In genomic region chr18:9987931-9988330, GRCh38 we compare ENCODE assay signal across 12 cellular contexts.
DNase-seq lines count a peak whose midpoint lies in the region; ATAC-seq, FAIRE-seq and TF ChIP-seq lines count a peak whose summit lies in the region.
"Had no signal": no experiment of that assay in that cellular context is flagged by ENCODE, and none has a peak within 500 bp of the region (broad histone marks: within the 10 kb centered on the region; RNA-seq: fewer than 3 reads in every experiment).

No MANE protein-coding gene starts in this region.

- no peaks in the 10 kb centered on the region for H3K79me2 ChIP-seq in K562 (ENCODE audit: control insufficient read depth, insufficient read depth, low read length)

- no peak overlapping the region for H2AK5ac ChIP-seq in mesenchymal stem cell (ENCODE audit: low read length, severe bottlenecking)

- intact Hi-C loops in K562 (cut with micrococcal nuclease), result loop anchor here (5.0 kb wide), 1 partner anchor 534 kb away; no protein-coding TSS in a partner anchor

- H2BK12ac ChIP-seq in mesenchymal stem cell (ENCODE audit: low read length in 2 of 2), result no peak overlapping the region

- no peak overlapping the region for H2BK5ac ChIP-seq in mesenchymal stem cell (ENCODE audit: low read depth, low read length, poor library complexity, severe bottlenecking)

- in situ Hi-C loops in K562 (cut with MboI), result no loop called here

- 24% methylated on average over 12 of the region's 12 CpGs for WGBS in K562 (ENCODE audit: insufficient coverage, low coverage, missing lambda C conversion rate)
- 95% methylated on average over 7 of the region's 12 CpGs for WGBS in mesenchymal stem cell

- no peak for TF ChIP-seq RAD21 in K562 (CRISPR knock-in tag; conservative IDR thresholded peaks at IDR 0.05 in 1 of 2, IDR thresholded peaks at IDR 0.05 in 1 of 2)

- H3K9me3 ChIP-seq in BLaER1 (peaks cover 4% of the 10 kb centered on the region), K562 (replicated peaks; ENCODE audit: control insufficient read depth, insufficient read depth, low read depth, low read length) (no peaks in the 10 kb centered on the region), mesenchymal stem cell (ENCODE audit: control insufficient read depth, low read length) (no peaks in the 10 kb centered on the region)
- H3K9me3 ChIP-seq: transverse colon had no signal

- H2AFZ ChIP-seq in K562 (ENCODE audit: low read depth, low read length), result no peak overlapping the region
- no peak overlapping the region for H2AFZ ChIP-seq in mesenchymal stem cell (ENCODE audit: low read depth, low read length)

- no peaks in the 10 kb centered on the region for H3K79me1 ChIP-seq in mesenchymal stem cell (replicated peaks; ENCODE audit: low read length, poor library complexity, severe bottlenecking)

- BruUV-seq in K562 (replicated peaks; lab: Mats Ljungman, UMichigan), result no TSS peak

- H3K4me1 ChIP-seq in BLaER1, result peaks cover 34% of the 10 kb centered on the region
- H3K4me1 ChIP-seq in K562 (replicated peaks in 1 of 2; ENCODE audit: control insufficient read depth in 2 of 2, insufficient read depth in 2 of 2, low read length in 2 of 2), result peaks cover 6% of the 10 kb centered on the region in 2 experiments; a peak in 3 of 5 replicates
- H3K4me1 ChIP-seq in mesenchymal stem cell (ENCODE audit: control insufficient read depth, insufficient read depth, low read depth, low read length), result peaks cover 1% of the 10 kb centered on the region
- H3K4me1 ChIP-seq: transverse colon had no signal

- no peak overlapping the region for H2BK120ac ChIP-seq in mesenchymal stem cell (ENCODE audit: low read depth, low read length)

- H2BK15ac ChIP-seq in mesenchymal stem cell (ENCODE audit: low read depth, poor library complexity, severe bottlenecking), result no peak overlapping the region

- H3K4me3 ChIP-seq in BLaER1 (no peak overlapping the region), K562 (no peak overlapping the region), mesenchymal stem cell (ENCODE audit: insufficient read depth in 1 of 2, low read depth in 1 of 2, low read length in 2 of 2) (no peak overlapping the region)
- H3K4me3 ChIP-seq: transverse colon had no signal

- H3K23ac ChIP-seq in mesenchymal stem cell (ENCODE audit: low read length in 2 of 2), result no peak overlapping the region

- no peak for TF ChIP-seq CTCF in K562 (IDR thresholded peaks at IDR 0.05 in 2 of 3, conservative IDR thresholded peaks at IDR 0.05 in 1 of 3; ENCODE audit: insufficient read depth in 2 of 3, low read depth in 1 of 3, low read length in 3 of 3)

- H3K4me2 ChIP-seq in BLaER1 (peak overlapping the region; percentile 32), K562 (ENCODE audit: insufficient read depth, low read length) (no peak overlapping the region), mesenchymal stem cell (ENCODE audit: low read length, poor library complexity, severe bottlenecking) (no peak overlapping the region)

- no peak overlapping the region for H3K14ac ChIP-seq in mesenchymal stem cell (ENCODE audit: low read length in 2 of 2)

- H4K8ac ChIP-seq in mesenchymal stem cell (ENCODE audit: low read length), result no peak overlapping the region

- no peak for TF ChIP-seq POLR2A in K562 (conservative IDR thresholded peaks at IDR 0.05)

- H4K20me1 ChIP-seq in BLaER1 (no peaks in the 10 kb centered on the region), K562 (replicated peaks; ENCODE audit: control insufficient read depth, insufficient read depth, low read length) (0 out of 2 replicates have a peak, but pooled peaks cover 3% of the 10 kb centered on the region)

- POLR2A ChIA-PET in K562 (lab: Yijun Ruan, JAX), result interaction anchor here (1.2 kb wide), 1 partner anchor 23 kb away, joined by 4 read pairs; no protein-coding TSS in a partner anchor

- no peak overlapping the region for H3K4ac ChIP-seq in mesenchymal stem cell (ENCODE audit: low read depth in 1 of 2, low read length in 2 of 2)

- peak; percentile 60 for DNase-seq in NCI-H2029 treated with DMSO at 0.1 percent for 48 hours (lab: John Stamatoyannopoulos, UW)
- no peak for DNase-seq in K562 (ENCODE audit: extremely low read depth in 1 of 4, low spot score in 3 of 4)
- no peak for DNase-seq in mesenchymal stem cell
- DNase-seq in germinal center (ENCODE audit: low spot score), result no peak
- no peak for DNase-seq in NOMO-1 treated with dmso at 0.1 percent for 144 hours (lab: John Stamatoyannopoulos, UW; ENCODE audit: unreplicated experiment)
- no peak for DNase-seq in iPS-NIHi11 (ENCODE audit: low spot score)
- DNase-seq: activated naive CD4-positive, alpha-beta T cell treated with anti-CD3 and anti-CD28 coated beads, Interleukin-2, amount 50 U/mL, for 16 hours; NCI-H446 treated with DMSO at 0.1 percent for 48 hours; transverse colon had no signal

- peak overlapping the region; percentile 41; the same call in 1 of the 2 replicates for H3K27ac ChIP-seq in BLaER1
- no peak overlapping the region for H3K27ac ChIP-seq in K562 (ENCODE audit: extremely low read depth, low read depth, low read length)
- H3K27ac ChIP-seq in mesenchymal stem cell (ENCODE audit: low read length, poor library complexity, severe bottlenecking), result no peak overlapping the region
- H3K27ac ChIP-seq: transverse colon had no signal

- H4K91ac ChIP-seq in mesenchymal stem cell (ENCODE audit: low read length), result peak overlapping the region; percentile 14

- H3K36me3 ChIP-seq in BLaER1, result no peaks in the 10 kb centered on the region
- H3K36me3 ChIP-seq in K562 (ENCODE audit: control insufficient read depth, insufficient read depth, low read length), result no peaks in the 10 kb centered on the region
- H3K36me3 ChIP-seq in mesenchymal stem cell (ENCODE audit: control insufficient read depth in 1 of 2, insufficient read depth in 2 of 2, low read depth in 1 of 2, low read length in 2 of 2), result no peaks in the 10 kb centered on the region
- H3K36me3 ChIP-seq: transverse colon had no signal

- H3K18ac ChIP-seq in mesenchymal stem cell (ENCODE audit: low read depth in 1 of 2, low read length in 2 of 2), result no peak overlapping the region

- H3K9ac ChIP-seq in BLaER1, result no peak overlapping the region
- no peak overlapping the region for H3K9ac ChIP-seq in K562 (ENCODE audit: insufficient read depth in 1 of 2, low read depth in 2 of 2, low read length in 2 of 2)
- no peak overlapping the region for H3K9ac ChIP-seq in mesenchymal stem cell (ENCODE audit: low read length)

- no peak for FAIRE-seq in K562 (lab: Jason Lieb, UNC)
- FAIRE-seq: TTC549 had no signal

- H3K27me3 ChIP-seq in BLaER1 (no peaks in the 10 kb centered on the region), K562 (ENCODE audit: control insufficient read depth in 2 of 2, insufficient read depth in 2 of 2, low read length in 2 of 2) (peaks cover 64 to 71% of the 10 kb centered on the region in 2 experiments), mesenchymal stem cell (ENCODE audit: control insufficient read depth in 1 of 2, insufficient read depth in 1 of 2, low read length in 2 of 2) (peaks cover 0 to 4% of the 10 kb centered on the region in 2 experiments)
- H3K27me3 ChIP-seq: transverse colon had no signal

- no peak for TF ChIP-seq EP300 in K562 (IDR thresholded peaks at IDR 0.05; ENCODE audit: low read length)

- no peaks in the 10 kb centered on the region for H3K9me1 ChIP-seq in K562 (ENCODE audit: control insufficient read depth, insufficient read depth, low read length)

- CTCF ChIA-PET in K562 (lab: Yijun Ruan, JAX; ENCODE audit: low intra/inter-chr PET ratio), result no interaction called here

- ATAC-seq in K562 (0 out of 3 replicates have a peak, but pooled peaks have one; percentile 9), GM19395 (IDR thresholded peaks at IDR 0.05; ENCODE audit: unreplicated experiment) (no peak)

TF ChIP-seq in K562, 482 proteins besides CTCF, POLR2A, EP300 and RAD21 (continues in another document):
- TF ChIP-seq E2F6 (IDR thresholded peaks at IDR 0.05; ENCODE audit: borderline replicate concordance in 1 of 2, extremely low read depth in 1 of 2, insufficient read depth in 1 of 2, insufficient read length in 1 of 2, low read depth in 1 of 2, low read length in 1 of 2, poor library complexity in 1 of 2, severe bottlenecking in 1 of 2), result no peak
- TF ChIP-seq SAP30 (IDR thresholded peaks at IDR 0.05; ENCODE audit: borderline replicate concordance, insufficient read depth, low read depth, low read length, poor library complexity, severe bottlenecking), result no peak
- TF ChIP-seq ZBTB8A (IDR thresholded peaks at IDR 0.05; ENCODE audit: partially characterized antibody), result no peak
- no peak for TF ChIP-seq ZNF586 (CRISPR knock-in tag; conservative IDR thresholded peaks at IDR 0.05)
- TF ChIP-seq CREB5 (CRISPR knock-in tag; IDR thresholded peaks at IDR 0.05), result no peak
- TF ChIP-seq XRCC4 (IDR thresholded peaks at IDR 0.05; ENCODE audit: extremely low read depth, insufficient read depth, insufficient read length), result no peak
- TF ChIP-seq ESRRA (IDR thresholded peaks at IDR 0.05; ENCODE audit: borderline replicate concordance, low read depth), result no peak
- no peak for TF ChIP-seq GTF2F1 (IDR thresholded peaks at IDR 0.05; ENCODE audit: low read depth, low read length)
